Comparison of ENCODE assay signal across 10 cellular contexts in genomic region chr19:29576761-29577661, GRCh38. TPM values are rescaled to one million over a fixed set of nuclear protein-coding genes. Genes with fewer than 3 reads are reported as not detected.
DNase-seq lines count a peak whose midpoint lies in the region; ATAC-seq lines count a peak whose summit lies in the region.
"Had no signal": no experiment of that assay in that cellular context is flagged by ENCODE, and none has a peak within 500 bp of the region (broad histone marks: within the 10 kb centered on the region; RNA-seq: fewer than 3 reads in every experiment).

No MANE protein-coding gene starts in this region.

- no peaks in the 10 kb centered on the region for H3K36me3 ChIP-seq in mesendoderm (ENCODE audit: control insufficient read depth, insufficient read depth, low read length)

- no peak overlapping the region for H3K27ac ChIP-seq in mesendoderm (ENCODE audit: low read depth, low read length)
- H3K27ac ChIP-seq: HL-60 had no signal

- no peak overlapping the region for H3K18ac ChIP-seq in mesendoderm (ENCODE audit: low read length)

- no peak overlapping the region for H4K8ac ChIP-seq in mesendoderm (ENCODE audit: low read depth, low read length)

- H2BK5ac ChIP-seq in mesendoderm (ENCODE audit: low read length), result no peak overlapping the region

- no CpG with 5 or more reads among the region's 16 CpGs for WGBS in mesendoderm (ENCODE audit: extremely low coverage, insufficient coverage, low lambda C conversion rate)

- ATAC-seq in GM18909 (IDR thresholded peaks at IDR 0.05; ENCODE audit: poor library complexity, unreplicated experiment) (peak; percentile 45), HG02870 (IDR thresholded peaks at IDR 0.05; ENCODE audit: unreplicated experiment) (peak; percentile 85), GM19324 (IDR thresholded peaks at IDR 0.05; ENCODE audit: low FRiP score, unreplicated experiment) (no peak), GM18861 (IDR thresholded peaks at IDR 0.05; ENCODE audit: unreplicated experiment) (no peak)

- no peak overlapping the region for H3K4me2 ChIP-seq in mesendoderm (ENCODE audit: low read length)

- H3K4me3 ChIP-seq in mesendoderm (ENCODE audit: low read length), result no peak overlapping the region

- no peak overlapping the region for H2BK120ac ChIP-seq in mesendoderm (ENCODE audit: low read depth, low read length)

- H2AK5ac ChIP-seq in mesendoderm (ENCODE audit: low read length), result no peak overlapping the region

- no peak overlapping the region for H3K4ac ChIP-seq in mesendoderm (ENCODE audit: low read depth, low read length)

- no peak overlapping the region for H3K56ac ChIP-seq in mesendoderm (ENCODE audit: low read length)

- H3K27me3 ChIP-seq in mesendoderm (ENCODE audit: insufficient read depth, low read length, poor library complexity), result no peaks in the 10 kb centered on the region

- no peaks in the 10 kb centered on the region for H3K79me2 ChIP-seq in mesendoderm (ENCODE audit: control insufficient read depth, insufficient read depth, low read length)

- H3K9ac ChIP-seq in mesendoderm (ENCODE audit: low read length), result no peak overlapping the region

- intact Hi-C loops in posterior vena cava (cut with DNase I), result no loop called here

- no peak overlapping the region for H2BK15ac ChIP-seq in mesendoderm (replicated peaks; ENCODE audit: low read depth)

- H3K79me1 ChIP-seq in mesendoderm (ENCODE audit: low read length), result no peaks in the 10 kb centered on the region

- DNase-seq in activated T-cell treated with anti-CD3 and anti-CD28 coated beads, Interleukin-2, amount 50 U/mL, for 48 hours, result peak; percentile 48 to 62
- peak; percentile 7 to 13 for DNase-seq in stimulated activated CD4-positive, alpha-beta T cell treated with anti-CD3 and anti-CD28 coated beads, Interleukin-1b, Interleukin-23, amount 100 ng/mL, for 4 hours (ENCODE audit: low read depth in 2 of 2)
- DNase-seq in posterior vena cava (ENCODE audit: low spot score) (no peak), mesendoderm (no peak)

- H3K23ac ChIP-seq in mesendoderm (ENCODE audit: low read length), result no peak overlapping the region

- H4K5ac ChIP-seq in mesendoderm (ENCODE audit: low read length), result no peak overlapping the region

- peaks cover 6% of the 10 kb centered on the region for H3K4me1 ChIP-seq in mesendoderm (ENCODE audit: control insufficient read depth, low read depth, low read length)

RNA-seq across cellular contexts. Expression of gene POP4, which starts 29.1 kb away (rescaled TPM):
- total RNA-seq in posterior vena cava, result 10 to 100 TPM; 41.4 to 49.1 TPM
- polyA plus RNA-seq in mesendoderm (2013, experiment 1 of 2), result 64.2 TPM
- polyA plus RNA-seq in mesendoderm (2013, experiment 2 of 2), result 63.7 TPM

RNA-seq across cellular contexts. Expression of gene VSTM2B, which starts 51.2 kb away (rescaled TPM):
- total RNA-seq in posterior vena cava, result not detected
- polyA plus RNA-seq in mesendoderm (2013, experiment 1 of 2), result 0.13 TPM
- 0.14 TPM for polyA plus RNA-seq in mesendoderm (2013, experiment 2 of 2)
- total RNA-seq: mononuclear cell had no signal

Comparison
In these comparisons a context has a peak if more than half of its experiments do, and no peak if none do; other contexts are left out.
1. ATAC-seq: peak in GM18909 (single experiment) and HG02870 (single experiment); none in GM19324 (single experiment) and GM18861 (single experiment).
2. DNase-seq: peak in activated T-cell treated with anti-CD3 and anti-CD28 coated beads, Interleukin-2, amount 50 U/mL, for 48 hours (2 of 2) and stimulated activated CD4-positive, alpha-beta T cell treated with anti-CD3 and anti-CD28 coated beads, Interleukin-1b, Interleukin-23, amount 100 ng/mL, for 4 hours (2 of 2); none in posterior vena cava (single experiment) and mesendoderm (single experiment).